Comparison of ENCODE assay signal across 12 cellular contexts in genomic region chr9:133269133-133269532, GRCh38. TPM values are rescaled to one million over a fixed set of nuclear protein-coding genes. Genes with fewer than 3 reads are reported as not detected.
DNase-seq lines count a peak whose midpoint lies in the region; ATAC-seq, FAIRE-seq and TF ChIP-seq lines count a peak whose summit lies in the region.
"Not testable (repeated sequence)": the region's sequence is repeated elsewhere in the genome, so short reads cannot be mapped to it uniquely, and the experiment has no call there.
"Had no signal": no experiment of that assay in that cellular context is flagged by ENCODE, and none has a peak within 500 bp of the region (broad histone marks: within the 10 kb centered on the region; RNA-seq: fewer than 3 reads in every experiment).

No MANE protein-coding gene starts in this region.

- FAIRE-seq in RCC 7860 (lab: Jason Lieb, UNC), result peak; percentile 97

- not testable (repeated sequence) for TF ChIP-seq EP300 in transverse colon (IDR thresholded peaks at IDR 0.05; ENCODE audit: low read depth)

- intact Hi-C loops in body of pancreas (cut with DNase I); left colon (cut with DNase I, micrococcal nuclease); transverse colon (cut with DNase I; ENCODE audit: low total_unique reads): not testable (repeated sequence)

- CTCF ChIA-PET in CD8-positive, alpha-beta memory T cell (lab: Charles Lee), result not testable (repeated sequence)

- H3K9me3 Mint-ChIP-seq in CD8-positive, alpha-beta memory T cell, result not testable (repeated sequence)
- peaks cover 10% of the 10 kb centered on the region for H3K9me3 Mint-ChIP-seq in progenitor cell of endocrine pancreas (ENCODE audit: low read depth)

- in situ Hi-C loops in transverse colon (cut with MboI; ENCODE audit: low pct_ligation_motif_present in 1 of 4, low pct_unique_long_range_greater_than_20kb in 1 of 4, low sequenced_read_pairs in 3 of 4), result not testable (repeated sequence)

- not testable (repeated sequence) for H3K27me3 ChIP-seq in CD8-positive, alpha-beta memory T cell (ENCODE audit: insufficient read depth, low read length, poor library complexity, severe bottlenecking); body of pancreas; transverse colon

- not testable (repeated sequence) for TF ChIP-seq CTCF in body of pancreas (IDR thresholded peaks at IDR 0.05); fibroblast of villous mesenchyme (IDR thresholded peaks at IDR 0.05; ENCODE audit: insufficient read depth, low read depth, low read length); progenitor cell of endocrine pancreas (IDR thresholded peaks at IDR 0.05; ENCODE audit: unreplicated experiment); transverse colon (IDR thresholded peaks at IDR 0.05)

- ATAC-seq in body of pancreas, result not testable (repeated sequence)
- ATAC-seq in left colon, result peak; percentile 22

- not testable (repeated sequence) for H3K4me3 ChIP-seq in CD8-positive, alpha-beta memory T cell (ENCODE audit: low read length); body of pancreas; fibroblast of villous mesenchyme (ENCODE audit: low read depth, low read length); transverse colon

- H3K36me3 Mint-ChIP-seq in CD8-positive, alpha-beta memory T cell, result not testable (repeated sequence)
- peaks cover 13% of the 10 kb centered on the region for H3K36me3 Mint-ChIP-seq in progenitor cell of endocrine pancreas (ENCODE audit: insufficient read depth)

- H3K4me1 Mint-ChIP-seq in CD8-positive, alpha-beta memory T cell, result not testable (repeated sequence)
- H3K4me1 Mint-ChIP-seq in progenitor cell of endocrine pancreas (ENCODE audit: low read depth), result peaks cover 43% of the 10 kb centered on the region

- not testable (repeated sequence) for H3K4me3 Mint-ChIP-seq in CD8-positive, alpha-beta memory T cell; progenitor cell of endocrine pancreas (ENCODE audit: low read depth)

- TF ChIP-seq POLR2A in body of pancreas (IDR thresholded peaks at IDR 0.05); transverse colon (IDR thresholded peaks at IDR 0.05): not testable (repeated sequence)

- WGBS in body of pancreas, 2 donors, result 8 to 11% methylated on average over 2 of the region's 2 CpGs
- WGBS in transverse colon (ENCODE audit: low coverage in 1 of 2), 2 donors, result 25 to 55% methylated on average over 2 of the region's 2 CpGs

- DNase-seq in CD8-positive, alpha-beta memory T cell; RCC 7860 (ENCODE audit: low spot score); body of pancreas; left colon; progenitor cell of endocrine pancreas (ENCODE audit: low spot score, unreplicated experiment); transverse colon: not testable (repeated sequence)
- DNase-seq in fibroblast of villous mesenchyme (ENCODE audit: low read depth), result peak; percentile 10

- H3K36me3 ChIP-seq in CD8-positive, alpha-beta memory T cell (ENCODE audit: insufficient read depth, low read length); body of pancreas (replicated peaks in 1 of 2; ENCODE audit: insufficient read depth in 1 of 2, low read depth in 2 of 2); transverse colon: not testable (repeated sequence)

- H3K9me3 ChIP-seq in CD8-positive, alpha-beta memory T cell (ENCODE audit: low read length); body of pancreas; transverse colon: not testable (repeated sequence)

- H3K4me1 ChIP-seq in CD8-positive, alpha-beta memory T cell (ENCODE audit: insufficient read depth, low read length), result not testable (repeated sequence)
- H3K4me1 ChIP-seq in body of pancreas (peaks cover 43% of the 10 kb centered on the region), transverse colon (peaks cover 3 to 57% (median 12%) of the 10 kb centered on the region in 4 donors)

- POLR2A ChIA-PET in CD8-positive, alpha-beta memory T cell (lab: Charles Lee), result not testable (repeated sequence)

- not testable (repeated sequence) for H3K27ac Mint-ChIP-seq in CD8-positive, alpha-beta memory T cell
- H3K27ac Mint-ChIP-seq in progenitor cell of endocrine pancreas, result peak overlapping the region; percentile 84

- H3K27me3 Mint-ChIP-seq in CD8-positive, alpha-beta memory T cell, result peaks cover 24 to 49% of the 10 kb centered on the region in 2 donors
- H3K27me3 Mint-ChIP-seq in progenitor cell of endocrine pancreas, result not testable (repeated sequence)

- peak overlapping the region; percentile 61 for H3K27ac ChIP-seq in CD8-positive, alpha-beta memory T cell (ENCODE audit: low read depth, low read length)
- H3K27ac ChIP-seq in body of pancreas, result peak overlapping the region in 3 of 4 donors; percentile 25 to 46 (median 45)
- peak overlapping the region; percentile 39 to 77 (median 60) for H3K27ac ChIP-seq in transverse colon

RNA-seq across cellular contexts. Expression of gene ABO, which starts 5.9 kb away (rescaled TPM):
- not detected for total RNA-seq in CD8-positive, alpha-beta memory T cell
- polyA plus RNA-seq in CD8-positive, alpha-beta memory T cell, result not detected
- total RNA-seq in body of pancreas, result 1 to 10 TPM; 3.9 to 9.2 TPM
- total RNA-seq in fibroblast of villous mesenchyme, result not detected in 2 replicates
- total RNA-seq in left colon, result 10 to 100 TPM; 77.6 to 95.1 TPM
- 9.3 and 10.3 TPM in 2 replicates for total RNA-seq in progenitor cell of endocrine pancreas
- total RNA-seq in transverse colon, result 100 to 1,000 TPM in 3 of 4 donors, 10 to 100 TPM in 1; 77.4 to 199 (median 141) TPM
- total RNA-seq: G401, GM12878, H4, HepG2 had no signal
- polyA plus RNA-seq: CD4-positive, CD25-positive, alpha-beta regulatory T cell; HepG2 had no signal
